In the genomic region with DNA sequence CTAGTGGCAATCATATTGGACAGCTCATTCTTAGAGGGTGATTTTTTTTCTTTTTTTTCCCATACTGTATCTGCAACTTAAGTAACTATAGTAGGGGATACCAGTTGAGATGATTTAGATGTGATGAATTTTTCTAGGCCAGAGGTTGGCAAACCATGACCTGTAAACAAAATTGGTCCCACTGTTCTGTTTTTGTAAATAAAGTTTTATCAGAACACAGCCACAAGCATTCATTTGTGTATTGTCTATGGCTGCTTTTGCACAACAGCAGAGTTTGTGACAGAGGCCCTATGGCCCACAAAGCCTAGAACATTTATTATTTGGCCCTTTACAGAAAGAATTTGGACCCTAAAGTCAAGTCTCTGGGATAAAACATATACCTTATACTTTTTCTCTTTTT, we compare ENCODE assay signal across 28 cellular contexts.
"Had no signal": no experiment of that assay in that cellular context is flagged by ENCODE, and none has a peak within 500 bp of the region (broad histone marks: within the 10 kb centered on the region; RNA-seq: fewer than 3 reads in every experiment).

No MANE protein-coding gene starts in this region.

- H3K4me3 Mint-ChIP-seq: activated CD4-positive, alpha-beta T cell treated with anti-CD3 and anti-CD28 coated beads, Interleukin-2, amount 10 ng/mL, durations not matched to agents 7 days and 5 days; activated CD8-positive, alpha-beta T cell treated with anti-CD3 and anti-CD28 coated beads, Interleukin-2, amount 10 ng/mL, durations not matched to agents 7 days and 5 days; activated naive CD4-positive, alpha-beta T cell treated with anti-CD3 and anti-CD28 coated beads, Interleukin-2, amount 10 ng/mL, durations not matched to agents 7 days and 5 days; activated naive CD8-positive, alpha-beta T cell treated with anti-CD3 and anti-CD28 coated beads for 36 hours; activated T-cell treated with anti-CD3 and anti-CD28 coated beads, Interleukin-2, amount 50 U/mL, for 24 hours; central memory CD8-positive, alpha-beta T cell had no signal

- ATAC-seq: activated CD8-positive, alpha-beta T cell treated with anti-CD3 and anti-CD28 coated beads, Interleukin-2, amount 10 ng/mL, durations not matched to agents 7 days and 5 days; PC-3 had no signal

- H3K4me3 ChIP-seq: ascending aorta, cardiac muscle cell, MG63 had no signal

- H3K27me3 Mint-ChIP-seq: activated CD4-positive, alpha-beta T cell treated with anti-CD3 and anti-CD28 coated beads, Interleukin-2, amount 10 ng/mL, durations not matched to agents 7 days and 5 days; activated naive CD4-positive, alpha-beta T cell treated with anti-CD3 and anti-CD28 coated beads, Interleukin-2, amount 10 ng/mL, durations not matched to agents 7 days and 5 days; activated naive CD8-positive, alpha-beta T cell treated with anti-CD3 and anti-CD28 coated beads for 36 hours; activated T-cell treated with anti-CD3 and anti-CD28 coated beads, Interleukin-2, amount 50 U/mL, for 24 hours; central memory CD8-positive, alpha-beta T cell had no signal

- H3K27ac Mint-ChIP-seq: activated CD4-positive, alpha-beta T cell treated with anti-CD3 and anti-CD28 coated beads, Interleukin-2, amount 10 ng/mL, durations not matched to agents 7 days and 5 days; activated CD8-positive, alpha-beta T cell treated with anti-CD3 and anti-CD28 coated beads, Interleukin-2, amount 10 ng/mL, durations not matched to agents 7 days and 5 days; activated naive CD4-positive, alpha-beta T cell treated with anti-CD3 and anti-CD28 coated beads, Interleukin-2, amount 10 ng/mL, durations not matched to agents 7 days and 5 days; activated naive CD8-positive, alpha-beta T cell treated with anti-CD3 and anti-CD28 coated beads for 36 hours; activated T-cell treated with anti-CD3 and anti-CD28 coated beads, Interleukin-2, amount 50 U/mL, for 24 hours had no signal

- H3K36me3 ChIP-seq: ascending aorta, cardiac muscle cell, MG63, WERI-Rb-1 had no signal

- H3K9me3 ChIP-seq: ascending aorta, MG63 had no signal

- H3K27ac ChIP-seq: ascending aorta, cardiac muscle cell, WERI-Rb-1 had no signal

- H3K9me3 Mint-ChIP-seq: activated CD4-positive, alpha-beta T cell treated with anti-CD3 and anti-CD28 coated beads, Interleukin-2, amount 10 ng/mL, durations not matched to agents 7 days and 5 days; activated naive CD4-positive, alpha-beta T cell treated with anti-CD3 and anti-CD28 coated beads, Interleukin-2, amount 10 ng/mL, durations not matched to agents 7 days and 5 days; central memory CD8-positive, alpha-beta T cell had no signal

- DNase-seq: activated CD4-positive, alpha-beta T cell treated with anti-CD3 and anti-CD28 coated beads for 1 hour; activated CD4-positive, alpha-beta T cell treated with anti-CD3 and anti-CD28 coated beads, Interleukin-2, amount 10 ng/mL, durations not matched to agents 7 days and 5 days; activated CD4-positive, alpha-beta T cell treated with anti-CD3 and anti-CD28 coated beads, Interleukin-2, amount 50 U/mL, for 48 hours; activated CD4-positive, CD25-positive, alpha-beta regulatory T cell; activated CD8-positive, alpha-beta T cell treated with anti-CD3 and anti-CD28 coated beads, Interleukin-2, amount 10 ng/mL, durations not matched to agents 7 days and 5 days; activated effector memory CD4-positive, alpha-beta T cell treated with Interleukin-2 at 50 U/mL for 16 hours; activated naive CD4-positive, alpha-beta T cell treated with anti-CD3 and anti-CD28 coated beads, Interleukin-2, amount 10 ng/mL, durations not matched to agents 7 days and 5 days; activated naive CD8-positive, alpha-beta T cell treated with anti-CD3 and anti-CD28 coated beads for 36 hours; activated T-cell treated with anti-CD3 and anti-CD28 coated beads, Interleukin-2, amount 50 U/mL, for 24 hours; amygdala; Kasumi-1; KG1; MG63; NCI-H1048; NCI-H1105 treated with DMSO at 0.1 percent for 48 hours; NCI-H1436; NCI-H1694; NCI-H345; NCI-H524 treated with DMSO at 0.1 percent for 48 hours; PC-3; Right ventricle myocardium superior; SW 1271; T-helper 1 cell; T1000; WERI-Rb-1 had no signal

- H3K27me3 ChIP-seq: ascending aorta, cardiac muscle cell, MG63 had no signal
